26 cellular contexts compared by ENCODE assay signal in genomic region chr13:37919329-37919880, GRCh38. TPM values are rescaled to one million over a fixed set of nuclear protein-coding genes. Genes with fewer than 3 reads are reported as not detected.
A peak's percentile ranks its signal among the peaks of the same experiment; 100 is the strongest.
DNase-seq lines count a peak whose midpoint lies in the region; ATAC-seq, FAIRE-seq and TF ChIP-seq lines count a peak whose summit lies in the region.
"Had no signal": no experiment of that assay in that cellular context is flagged by ENCODE, and none has a peak within 500 bp of the region (broad histone marks: within the 10 kb centered on the region; RNA-seq: fewer than 3 reads in every experiment).

No MANE protein-coding gene starts in this region.

- H3K9me3 Mint-ChIP-seq in mesothelial cell of epicardium = peaks cover 20% of the 10 kb centered on the region
- H3K9me3 Mint-ChIP-seq: activated naive CD4-positive, alpha-beta T cell treated with anti-CD3 and anti-CD28 coated beads, Interleukin-2, amount 10 ng/mL, durations not matched to agents 7 days and 5 days had no signal

- no peak overlapping the region for H2AFZ ChIP-seq in HepG2 (ENCODE audit: low read length)
- H2AFZ ChIP-seq in K562 (ENCODE audit: low read depth, low read length) = peak overlapping the region; percentile 55; the same call in 1 of the 2 replicates

- POLR2A ChIA-PET in HepG2 (lab: Yijun Ruan, JAX) (no interaction called here), K562 (lab: Yijun Ruan, JAX) (interaction anchor here (0.9 kb wide), 1 partner anchor 10 kb away, joined by 5 read pairs; no protein-coding TSS in a partner anchor)

- in situ Hi-C loops in HepG2 (cut with HindIII; ENCODE audit: extremely low pct_ligation_motif_present, low pct_unique_long_range_greater_than_20kb) (no loop called here), K562 (cut with MboI) (no loop called here)

- H3K27me3 ChIP-seq in HepG2 (ENCODE audit: control insufficient read depth in 1 of 2, insufficient read depth in 2 of 2, low read length in 2 of 2) (no peaks in the 10 kb centered on the region), right lobe of liver (no peaks in the 10 kb centered on the region), K562 (ENCODE audit: control insufficient read depth in 2 of 2, insufficient read depth in 2 of 2, low read length in 2 of 2) (no peaks in the 10 kb centered on the region)
- H3K27me3 ChIP-seq: cardiac muscle cell, upper lobe of left lung had no signal

- peaks cover 21% of the 10 kb centered on the region for H3K4me1 Mint-ChIP-seq in mesothelial cell of epicardium
- H3K4me1 Mint-ChIP-seq: activated naive CD4-positive, alpha-beta T cell treated with anti-CD3 and anti-CD28 coated beads, Interleukin-2, amount 10 ng/mL, durations not matched to agents 7 days and 5 days had no signal

- H3K9me3 ChIP-seq in HepG2 (ENCODE audit: low read length) (peaks cover 10% of the 10 kb centered on the region; the same call in 1 of the 2 replicates), right lobe of liver (no peaks in the 10 kb centered on the region), K562 (replicated peaks; ENCODE audit: control insufficient read depth, insufficient read depth, low read depth, low read length) (no peaks in the 10 kb centered on the region)
- H3K9me3 ChIP-seq: upper lobe of left lung had no signal

- FAIRE-seq in HepG2 (lab: Jason Lieb, UNC) = no peak
- FAIRE-seq in K562 (lab: Jason Lieb, UNC) = no peak
- FAIRE-seq: endothelial cell of umbilical vein, H54 had no signal

- ATAC-seq in HepG2 (no peak), right lobe of liver (no peak), K562 (no peak), GM19452 (IDR thresholded peaks at IDR 0.05; ENCODE audit: unreplicated experiment) (no peak), GM19328 (IDR thresholded peaks at IDR 0.05; ENCODE audit: unreplicated experiment) (no peak)
- ATAC-seq: activated T-cell treated with anti-CD3 and anti-CD28 coated beads, Interleukin-2, amount 50 U/mL, for 72 hours had no signal

- H3K9ac ChIP-seq in HepG2 (ENCODE audit: insufficient read depth, low read depth, low read length) (no peak overlapping the region), K562 (ENCODE audit: insufficient read depth in 1 of 2, low read depth in 2 of 2, low read length in 2 of 2) (no peak overlapping the region)

- H3K4me3 ChIP-seq in HepG2 (replicated peaks in 1 of 3; ENCODE audit: insufficient read depth in 1 of 3, low read depth in 2 of 3, low read length in 3 of 3) (no peak overlapping the region), right lobe of liver (no peak overlapping the region), K562 (no peak overlapping the region)
- H3K4me3 ChIP-seq: cardiac muscle cell, lung, upper lobe of left lung had no signal

- no peaks in the 10 kb centered on the region for H3K9me1 ChIP-seq in K562 (ENCODE audit: control insufficient read depth, insufficient read depth, low read length)

- CTCF ChIA-PET in HepG2 (lab: Yijun Ruan, JAX; ENCODE audit: low intra/inter-chr PET ratio, low total read pairs) (no interaction called here), K562 (lab: Yijun Ruan, JAX; ENCODE audit: low intra/inter-chr PET ratio) (no interaction called here)

- H3K4me2 ChIP-seq in HepG2 (ENCODE audit: low read depth, low read length) (no peak overlapping the region), K562 (ENCODE audit: insufficient read depth, low read length) (no peak overlapping the region)

- TF ChIP-seq RAD21 in HepG2 (CRISPR knock-in tag; IDR thresholded peaks at IDR 0.05) = no peak
- TF ChIP-seq RAD21 in K562 (CRISPR knock-in tag; conservative IDR thresholded peaks at IDR 0.05 in 1 of 2, IDR thresholded peaks at IDR 0.05 in 1 of 2) = no peak

- TF ChIP-seq CTCF in HepG2 (CRISPR knock-in tag; IDR thresholded peaks at IDR 0.05) (no peak), right lobe of liver (IDR thresholded peaks at IDR 0.05) (no peak), K562 (IDR thresholded peaks at IDR 0.05 in 2 of 3, conservative IDR thresholded peaks at IDR 0.05 in 1 of 3; ENCODE audit: insufficient read depth in 2 of 3, low read depth in 1 of 3, low read length in 3 of 3) (no peak), mesothelial cell of epicardium (IDR thresholded peaks at IDR 0.05; ENCODE audit: unreplicated experiment) (no peak)

- H3K27ac Mint-ChIP-seq in mesothelial cell of epicardium = peak overlapping the region; percentile 77
- H3K27ac Mint-ChIP-seq: activated naive CD4-positive, alpha-beta T cell treated with anti-CD3 and anti-CD28 coated beads, Interleukin-2, amount 10 ng/mL, durations not matched to agents 7 days and 5 days; activated T-cell treated with anti-CD3 and anti-CD28 coated beads, Interleukin-2, amount 50 U/mL, for 72 hours had no signal

- H3K27ac ChIP-seq in HepG2 (ENCODE audit: extremely low read length, insufficient read depth, low read length) = no peak overlapping the region
- no peak overlapping the region for H3K27ac ChIP-seq in right lobe of liver
- no peak overlapping the region for H3K27ac ChIP-seq in K562 (ENCODE audit: extremely low read depth, low read depth, low read length)
- H3K27ac ChIP-seq: cardiac muscle cell, upper lobe of left lung had no signal

- no peak overlapping the region for H3K4me3 Mint-ChIP-seq in mesothelial cell of epicardium
- H3K4me3 Mint-ChIP-seq: activated naive CD4-positive, alpha-beta T cell treated with anti-CD3 and anti-CD28 coated beads, Interleukin-2, amount 10 ng/mL, durations not matched to agents 7 days and 5 days; activated T-cell treated with anti-CD3 and anti-CD28 coated beads, Interleukin-2, amount 50 U/mL, for 72 hours had no signal

- H3K4me1 ChIP-seq in HepG2 (ENCODE audit: insufficient read depth, low read length) (no peaks in the 10 kb centered on the region), right lobe of liver (no peaks in the 10 kb centered on the region), K562 (replicated peaks in 1 of 2; ENCODE audit: control insufficient read depth in 2 of 2, insufficient read depth in 2 of 2, low read length in 2 of 2) (peaks cover 4 to 12% of the 10 kb centered on the region in 2 experiments; a peak in 2 of 5 replicates)
- H3K4me1 ChIP-seq: upper lobe of left lung had no signal

- intact Hi-C loops in HepG2 (cut with micrococcal nuclease; ENCODE audit: unreplicated experiment) = no loop called here
- intact Hi-C loops in right lobe of liver (cut with DNase I) = no loop called here
- intact Hi-C loops in K562 (cut with micrococcal nuclease) = no loop called here

- H3K27me3 Mint-ChIP-seq in mesothelial cell of epicardium (ENCODE audit: low read depth) = no peaks in the 10 kb centered on the region
- H3K27me3 Mint-ChIP-seq: activated naive CD4-positive, alpha-beta T cell treated with anti-CD3 and anti-CD28 coated beads, Interleukin-2, amount 10 ng/mL, durations not matched to agents 7 days and 5 days had no signal

- DNase-seq in HepG2 (ENCODE audit: low spot score) = no peak
- no peak for DNase-seq in right lobe of liver
- DNase-seq in K562 (ENCODE audit: extremely low read depth in 1 of 4, low spot score in 3 of 4) = no peak
- DNase-seq in mesothelial cell of epicardium (ENCODE audit: low spot score in 2 of 2, unreplicated experiment in 2 of 2) = no peak
- no peak for DNase-seq in effector CD8-positive, alpha-beta T cell (lab: John Stamatoyannopoulos, UW)
- DNase-seq in activated naive CD4-positive, alpha-beta T cell treated with Interleukin-2 at 50 U/mL for 16 hours = no peak
- DNase-seq: ACHN; activated CD4-positive, alpha-beta T cell treated with anti-CD3 and anti-CD28 coated beads for 4 hours; activated naive CD4-positive, alpha-beta T cell treated with anti-CD3 and anti-CD28 coated beads, Interleukin-2, amount 10 ng/mL, durations not matched to agents 7 days and 5 days; activated T-cell treated with anti-CD3 and anti-CD28 coated beads, Interleukin-2, amount 50 U/mL, for 72 hours; C1 segment of cervical spinal cord; dermis blood vessel endothelial cell; KG1; NCI-H1694 treated with DMSO at 0.1 percent for 48 hours; NCI-H2171 treated with DMSO at 0.1 percent for 48 hours; NCI-H526; occipital lobe; retina; SHP77; upper lobe of left lung had no signal

- H3K36me3 ChIP-seq in HepG2 (replicated peaks in 1 of 2; ENCODE audit: control insufficient read depth in 1 of 2, insufficient read depth in 2 of 2, low read length in 2 of 2) (no peaks in the 10 kb centered on the region), right lobe of liver (no peaks in the 10 kb centered on the region), K562 (ENCODE audit: control insufficient read depth, insufficient read depth, low read length) (no peaks in the 10 kb centered on the region)
- H3K36me3 ChIP-seq: cardiac muscle cell, upper lobe of left lung had no signal

- peaks cover 5% of the 10 kb centered on the region for H3K36me3 Mint-ChIP-seq in mesothelial cell of epicardium
- H3K36me3 Mint-ChIP-seq: activated naive CD4-positive, alpha-beta T cell treated with anti-CD3 and anti-CD28 coated beads, Interleukin-2, amount 10 ng/mL, durations not matched to agents 7 days and 5 days had no signal

- TF ChIP-seq EP300 in HepG2 (IDR thresholded peaks at IDR 0.05; ENCODE audit: low read depth in 2 of 2, low read length in 2 of 2) (no peak), HepG2 (CRISPR knock-in tag; IDR thresholded peaks at IDR 0.05; ENCODE audit: borderline replicate concordance) (no peak), K562 (IDR thresholded peaks at IDR 0.05; ENCODE audit: low read length) (no peak)

- H3K79me2 ChIP-seq in HepG2 (ENCODE audit: insufficient read depth, low read length) = no peaks in the 10 kb centered on the region
- H3K79me2 ChIP-seq in K562 (ENCODE audit: control insufficient read depth, insufficient read depth, low read length) = no peaks in the 10 kb centered on the region

- TF ChIP-seq POLR2A in HepG2 (IDR thresholded peaks at IDR 0.05; ENCODE audit: insufficient read depth in 1 of 2, low read depth in 2 of 2, low read length in 2 of 2) (no peak), right lobe of liver (IDR thresholded peaks at IDR 0.05) (no peak), K562 (conservative IDR thresholded peaks at IDR 0.05) (no peak)

- no TSS peak for BruUV-seq in HepG2 (replicated peaks; lab: Mats Ljungman, UMichigan)
- BruUV-seq in K562 (replicated peaks; lab: Mats Ljungman, UMichigan) = no TSS peak

- H4K20me1 ChIP-seq in HepG2 (ENCODE audit: insufficient read depth, low read length) = no peaks in the 10 kb centered on the region
- H4K20me1 ChIP-seq in K562 (replicated peaks; ENCODE audit: control insufficient read depth, insufficient read depth, low read length) = no peaks in the 10 kb centered on the region

- 49% methylated on average over 4 of the region's 4 CpGs for WGBS in HepG2 (ENCODE audit: low lambda C conversion rate)
- WGBS in right lobe of liver (ENCODE audit: insufficient coverage, low coverage, low lambda C conversion rate, missing lambda C conversion rate) = 55% methylated on average over 4 of the region's 4 CpGs
- 48% methylated on average over 4 of the region's 4 CpGs for WGBS in K562 (ENCODE audit: insufficient coverage, low coverage, missing lambda C conversion rate)

RNA-seq across cellular contexts. Expression of gene TRPC4, which starts 49.8 kb away (rescaled TPM):
- not detected in 2 replicates for total RNA-seq in HepG2 (2016; rRNA removed; fragmentation: Illumina TruSeq; extraction: Trizol)
- total RNA-seq in HepG2 (2016; cell fraction: cytosol; rRNA removed; fragmentation: Illumina TruSeq; extraction: Trizol; ENCODE audit: low read depth) = not detected in 2 replicates
- not detected in 2 replicates for total RNA-seq in HepG2 (2016; cell fraction: insoluble cytoplasmic fraction; rRNA removed; fragmentation: Illumina TruSeq; extraction: Trizol)
- total RNA-seq in HepG2 (2016; cell fraction: membrane; rRNA removed; fragmentation: Illumina TruSeq; extraction: Trizol) = not detected in 2 replicates
- total RNA-seq in HepG2 (2016; cell fraction: nucleus; rRNA removed; fragmentation: Illumina TruSeq; extraction: Trizol) = not detected in 2 replicates
- not detected in 2 replicates for polyA plus RNA-seq in HepG2 (2011; rRNA removed)
- not detected in 2 replicates for polyA plus RNA-seq in HepG2 (2011; cell fraction: cytosol; rRNA removed)
- polyA plus RNA-seq in HepG2 (2011; cell fraction: nucleus; rRNA removed) = not detected in 2 replicates
- polyA plus RNA-seq in HepG2 (2012) = not detected in 2 replicates
- polyA plus RNA-seq in HepG2 (2016; cell fraction: cytosol; fragmentation: Illumina TruSeq; extraction: Trizol; ENCODE audit: low read depth) = not detected in 2 replicates
- polyA plus RNA-seq in HepG2 (2016; cell fraction: insoluble cytoplasmic fraction; fragmentation: Illumina TruSeq; extraction: Trizol; ENCODE audit: low read depth) = not detected in 2 replicates
- polyA plus RNA-seq in HepG2 (2016; cell fraction: membrane; fragmentation: Illumina TruSeq; extraction: Trizol; ENCODE audit: low read depth) = not detected in 2 replicates
- not detected in 2 replicates for polyA plus RNA-seq in HepG2 (2016; cell fraction: nucleus; fragmentation: Illumina TruSeq; extraction: Trizol; ENCODE audit: insufficient read depth, low read depth)
- polyA minus RNA-seq in HepG2 (2011; rRNA and poly(A)+ RNA removed; ENCODE audit: low replicate concordance) = not detected in 2 replicates
- polyA minus RNA-seq in HepG2 (2011; cell fraction: cytosol; rRNA and poly(A)+ RNA removed) = not detected in 2 replicates
- not detected in 2 replicates for polyA minus RNA-seq in HepG2 (2011; cell fraction: nucleus; rRNA and poly(A)+ RNA removed)
- under 1 TPM in 4 of 6 experiments, not detected in 2; 0.07 to 0.74 (median 0.46) TPM for total RNA-seq in right lobe of liver
- total RNA-seq in K562 (2011; cell fraction: chromatin; rRNA removed; ENCODE audit: low replicate concordance) = not detected in 2 replicates
- 0.13 TPM in 1 of 2 replicates, not detected in the other for total RNA-seq in K562 (2011; cell fraction: nucleolus; rRNA removed)
- total RNA-seq in K562 (2011; cell fraction: nucleoplasm; rRNA removed) = not detected in 2 replicates
- total RNA-seq in K562 (2014; rRNA removed) = not detected in 2 replicates
- not detected in 2 replicates for total RNA-seq in K562 (2014; rRNA removed; fragmentation: Illumina TruSeq; extraction: Trizol)
- total RNA-seq in K562 (2015; rRNA removed; fragmentation: Illumina TruSeq; extraction: Trizol) = 0.04 TPM in 1 of 2 replicates, not detected in the other
- total RNA-seq in K562 (2021) = not detected in 2 replicates
- not detected in 2 replicates for polyA plus RNA-seq in K562 (2011; rRNA removed)
- not detected in 2 replicates for polyA plus RNA-seq in K562 (2011; cell fraction: cytosol; rRNA removed)
- not detected in 2 replicates for polyA plus RNA-seq in K562 (2011; cell fraction: nucleus; rRNA removed)
- 0.01 TPM in 1 of 2 replicates, not detected in the other for polyA plus RNA-seq in K562 (2012)
- not detected in 2 replicates for polyA plus RNA-seq in K562 (2014; fragmentation: Illumina TruSeq; extraction: Trizol)
- not detected for polyA plus RNA-seq in K562 (2014; fragmentation: Nextera tagmentation; extraction: Ambion mirVana)
- 0.03 TPM in 1 of 2 replicates, not detected in the other for polyA plus RNA-seq in K562 (2014; rRNA removed)
- polyA minus RNA-seq in K562 (2011; rRNA and poly(A)+ RNA removed) = not detected in 2 replicates
- not detected in 2 replicates for polyA minus RNA-seq in K562 (2011; cell fraction: cytosol; rRNA and poly(A)+ RNA removed)
- not detected in 2 replicates for polyA minus RNA-seq in K562 (2011; cell fraction: nucleus; rRNA and poly(A)+ RNA removed)
- total RNA-seq in mesothelial cell of epicardium = 7.5 to 9.1 TPM (median 8.0 TPM) in 3 replicates
- total RNA-seq: activated T-cell treated with anti-CD3 and anti-CD28 coated beads, Interleukin-2, amount 50 U/mL, for 72 hours had no signal

Comparison
In these comparisons a context has a peak if more than half of its experiments do, and no peak if none do; other contexts are left out.
1. Of the 241 proteins assayed by ChIP-seq in both HepG2 and K562: peak only in HepG2: MAFK; only in K562: MAFG; in both: MAFF; in neither: 238.